8 cellular contexts compared by ENCODE assay signal in genomic region chr17:39153541-39154111, GRCh38. TPM values are rescaled to one million over a fixed set of nuclear protein-coding genes. Genes with fewer than 3 reads are reported as not detected.
DNase-seq lines count a peak whose midpoint lies in the region; ATAC-seq and TF ChIP-seq lines count a peak whose summit lies in the region.

No MANE protein-coding gene starts in this region.

- H3K4me3 ChIP-seq in GM06990 (replicated peaks; ENCODE audit: low read depth, low read length): peak overlapping the region; percentile 83
- H3K4me3 ChIP-seq in mammary epithelial cell (replicated peaks in 1 of 3; ENCODE audit: insufficient read depth in 1 of 3, low read depth in 2 of 3, low read length in 3 of 3): peak overlapping the region; percentile 62 to 94 (median 85)
- peak overlapping the region; percentile 82 for H3K4me3 ChIP-seq in iPS-20b (ENCODE audit: low read length)
- H3K4me3 ChIP-seq in skeletal muscle satellite cell (ENCODE audit: low read length): peak overlapping the region; percentile 82

- TF ChIP-seq CTCF in GM06990 (IDR thresholded peaks at IDR 0.05; ENCODE audit: insufficient read depth, low read length, poor library complexity, severe bottlenecking) (no peak), WTC11 (IDR thresholded peaks at IDR 0.05) (no peak), mammary epithelial cell (conservative IDR thresholded peaks at IDR 0.05 in 1 of 2, IDR thresholded peaks at IDR 0.05 in 1 of 2; ENCODE audit: extremely low read depth in 1 of 2, insufficient read depth in 1 of 2, low read depth in 1 of 2, low read length in 2 of 2) (no peak)

- peak overlapping the region; percentile 100 for H3K4me3 Mint-ChIP-seq in WTC11

- in situ Hi-C loops in mammary epithelial cell (cut with MboI; ENCODE audit: low sequenced_read_pairs in 2 of 2): loop anchor here in 1 of 2 donors (25.0 kb wide), 1 partner anchor 166 kb away; no protein-coding TSS in a partner anchor

- no TSS peak for BruUV-seq in mammary epithelial cell (replicated peaks; lab: Mats Ljungman, UMichigan)

- peak; percentile 40 for ATAC-seq in HG03045 (IDR thresholded peaks at IDR 0.05; ENCODE audit: unreplicated experiment)
- peak; percentile 22 for ATAC-seq in WTC11
- no peak for ATAC-seq in HG03460 (IDR thresholded peaks at IDR 0.05; ENCODE audit: unreplicated experiment)

- H4K20me1 ChIP-seq in mammary epithelial cell (ENCODE audit: insufficient read depth, low read length): no peaks in the 10 kb centered on the region

- H3K9me3 Mint-ChIP-seq in WTC11: no peaks in the 10 kb centered on the region

- no peaks in the 10 kb centered on the region for H3K36me3 ChIP-seq in GM06990 (ENCODE audit: control insufficient read depth, insufficient read depth, low read length)
- no peaks in the 10 kb centered on the region for H3K36me3 ChIP-seq in mammary epithelial cell (ENCODE audit: insufficient read depth, low read length)
- no peaks in the 10 kb centered on the region for H3K36me3 ChIP-seq in iPS-20b (ENCODE audit: insufficient read depth, low read depth, low read length)
- no peaks in the 10 kb centered on the region for H3K36me3 ChIP-seq in skeletal muscle satellite cell (ENCODE audit: insufficient read depth, low read length)

- H3K27ac Mint-ChIP-seq in WTC11: peak overlapping the region; percentile 89

- H3K36me3 Mint-ChIP-seq in WTC11: 0 out of 2 replicates have a peak, but pooled peaks cover 2% of the 10 kb centered on the region

- peaks cover 20% of the 10 kb centered on the region for H3K4me1 ChIP-seq in mammary epithelial cell (ENCODE audit: insufficient read depth, low read length)
- no peaks in the 10 kb centered on the region for H3K4me1 ChIP-seq in iPS-20b (ENCODE audit: insufficient read depth, low read length)
- peaks cover 8% of the 10 kb centered on the region for H3K4me1 ChIP-seq in skeletal muscle satellite cell (ENCODE audit: control insufficient read depth, insufficient read depth, low read length)

- CTCF ChIA-PET in WTC11 (lab: Charles Lee) (interaction anchor here (0.5 to 6.8 kb wide), 45 partner anchors 9 to 390 kb away, joined by 3 to 191 read pairs (median 6); partner anchors contain the start of genes ARL5C, FBXO47, LASP1 and LASP1NB), mammary epithelial cell (lab: Charles Lee; ENCODE audit: low non-redundant PET) (interaction anchor here (0.6 to 3.5 kb wide), 7 partner anchors 9 to 299 kb away, joined by 3 to 95 read pairs (median 6); no protein-coding TSS in a partner anchor)

- POLR2A ChIA-PET in WTC11 (lab: Charles Lee): interaction anchor here (1.2 to 2.2 kb wide), 5 partner anchors 11 to 229 kb away, joined by 3 to 9 read pairs (median 5); no protein-coding TSS in a partner anchor

- H3K4me1 Mint-ChIP-seq in WTC11: peaks cover 21% of the 10 kb centered on the region

- H3K27me3 Mint-ChIP-seq in WTC11 (ENCODE audit: low read depth): peaks cover 43% of the 10 kb centered on the region

- H3K27ac ChIP-seq in mammary epithelial cell (ENCODE audit: insufficient read depth, low read depth, low read length) (peak overlapping the region; percentile 53), iPS-20b (ENCODE audit: low read length) (no peak overlapping the region)

- H3K9me3 ChIP-seq in mammary epithelial cell (replicated peaks; ENCODE audit: insufficient read depth, low read length) (no peaks in the 10 kb centered on the region), iPS-20b (ENCODE audit: insufficient read depth, low read depth, low read length) (no peaks in the 10 kb centered on the region), skeletal muscle satellite cell (replicated peaks; ENCODE audit: low read length) (no peaks in the 10 kb centered on the region)

- DNase-seq in GM06990 (ENCODE audit: extremely low read depth, insufficient read length) (peak; percentile 81), NCI-H2227 treated with DMSO at 0.1 percent for 48 hours (lab: John Stamatoyannopoulos, UW) (peak; percentile 91), WTC11 (ENCODE audit: low spot score) (peak; percentile 92), mammary epithelial cell (peak; percentile 78)

- peak overlapping the region; percentile 88 for H2AFZ ChIP-seq in mammary epithelial cell (ENCODE audit: low read depth, low read length)

- H3K4me2 ChIP-seq in mammary epithelial cell (ENCODE audit: insufficient read depth, low read depth, low read length): peak overlapping the region; percentile 98
- peak overlapping the region; percentile 95 for H3K4me2 ChIP-seq in skeletal muscle satellite cell (ENCODE audit: low read length)

- dilution Hi-C loops in mammary epithelial cell (cut with HindIII; ENCODE audit: low sequenced_read_pairs): no loop called here

- intact Hi-C loops in mammary epithelial cell (cut with micrococcal nuclease): loop anchor here (1.0 to 5.0 kb wide), 11 partner anchors 22 to 476 kb away; partner anchors contain the start of genes CACNB1, CISD3, PSMB3 and RPL23

- H3K27me3 ChIP-seq in GM06990 (replicated peaks; ENCODE audit: control insufficient read depth, insufficient read depth, low read length) (peaks cover 3% of the 10 kb centered on the region), mammary epithelial cell (ENCODE audit: insufficient read depth, low read length) (peaks cover 4% of the 10 kb centered on the region), iPS-20b (ENCODE audit: insufficient read depth, low read length) (peaks cover 39% of the 10 kb centered on the region), skeletal muscle satellite cell (ENCODE audit: control insufficient read depth, insufficient read depth, low read length) (peaks cover 25% of the 10 kb centered on the region)

- H3K79me2 ChIP-seq in mammary epithelial cell (ENCODE audit: insufficient read depth, low read length): no peaks in the 10 kb centered on the region

- H3K9ac ChIP-seq in mammary epithelial cell (ENCODE audit: insufficient read depth, low read length): peak overlapping the region; percentile 64
- peak overlapping the region; percentile 81; the same call in 1 of the 2 replicates for H3K9ac ChIP-seq in iPS-20b (ENCODE audit: low read depth, low read length)
- peak overlapping the region; percentile 73 for H3K9ac ChIP-seq in skeletal muscle satellite cell (ENCODE audit: low read depth, low read length)

- WGBS in mammary epithelial cell (ENCODE audit: low coverage, missing lambda C conversion rate): 1% methylated on average over 20 of the region's 22 CpGs

TF ChIP-seq in WTC11, 78 proteins besides CTCF, POLR2A, EP300 and RAD21:
- TF ChIP-seq USF1 (CRISPR knock-in tag; IDR thresholded peaks at IDR 0.05) (no peak), MAX (CRISPR knock-in tag; IDR thresholded peaks at IDR 0.05) (peak; percentile 2; the same call in 1 of the 2 replicates), ZMAT4 (CRISPR knock-in tag; IDR thresholded peaks at IDR 0.05) (0 out of 2 replicates have a peak, but pooled peaks have one; percentile 27)

RNA-seq across cellular contexts. Expression of gene PLXDC1, which starts 2.2 kb away (rescaled TPM):
- total RNA-seq in WTC11 (2021) (4.1 to 5.4 TPM (median 4.1 TPM) in 3 replicates), mammary epithelial cell (under 1 TPM in 1 of 2 donors, not detected in 1; 0.33 TPM)
- 0.09 TPM for polyA plus RNA-seq in mammary epithelial cell
- not detected for polyA minus RNA-seq in mammary epithelial cell
- 0.22 and 0.25 TPM in 2 replicates for total RNA-seq in skeletal muscle satellite cell (2012; rRNA removed)

RNA-seq across cellular contexts. Expression of gene ARL5C, which starts 12.3 kb away (rescaled TPM):
- total RNA-seq in WTC11 (2021) (not detected in 3 replicates), mammary epithelial cell (not detected)
- polyA plus RNA-seq in mammary epithelial cell: not detected
- not detected for polyA minus RNA-seq in mammary epithelial cell
- total RNA-seq in skeletal muscle satellite cell (2012; rRNA removed): not detected in 2 replicates

RNA-seq across cellular contexts. Expression of gene CACNB1, which starts 43.8 kb away (rescaled TPM):
- total RNA-seq in WTC11 (2021): 11.2 to 17.0 TPM (median 11.9 TPM) in 3 replicates
- 10 to 100 TPM in 1 of 2 donors, 1 to 10 TPM in 1; 8.2 to 21.6 TPM for total RNA-seq in mammary epithelial cell
- polyA plus RNA-seq in mammary epithelial cell: 6.9 TPM
- 6.7 TPM for polyA minus RNA-seq in mammary epithelial cell
- 4.6 and 5.9 TPM in 2 replicates for total RNA-seq in skeletal muscle satellite cell (2012; rRNA removed)

RNA-seq across cellular contexts. Expression of gene RPL19, which starts 46.5 kb away (rescaled TPM):
- total RNA-seq in WTC11 (2021): 1,970 to 2,019 TPM (median 2,012 TPM) in 3 replicates
- total RNA-seq in mammary epithelial cell: 1,000 to 10,000 TPM; 1,153 to 1,694 TPM
- polyA plus RNA-seq in mammary epithelial cell: 2,221 TPM
- polyA minus RNA-seq in mammary epithelial cell: 738 TPM
- total RNA-seq in skeletal muscle satellite cell (2012; rRNA removed): 2,094 and 2,393 TPM in 2 replicates
